ENCODE assay signal across 32 cellular contexts in genomic region chr12:24707379-24707778, GRCh38.
"Had no signal": no experiment of that assay in that cellular context is flagged by ENCODE, and none has a peak within 500 bp of the region (broad histone marks: within the 10 kb centered on the region; RNA-seq: fewer than 3 reads in every experiment).

No MANE protein-coding gene starts in this region.

- H3K9me3 Mint-ChIP-seq: activated B cell treated with CpG ODN at 0.5 μM for 24 hours; activated T-cell treated with anti-CD3 and anti-CD28 coated beads, Interleukin-2, amount 50 U/mL, for 4 hours; dendritic cell treated with granulocyte-macrophage colony-stimulating factor and Interleukin-4, amounts not matched to agents 40 ng/mL and 50 ng/mL, for 4 days; endodermal cell; T-helper 2 cell treated with Interferon-gamma antibody and Interleukin-4, amounts not matched to agents 5 μg/mL and 100 μg/mL, for 36 hours had no signal

- H3K4me1 ChIP-seq: body of pancreas, gastroesophageal sphincter had no signal

- H3K36me3 Mint-ChIP-seq: activated naive CD8-positive, alpha-beta T cell had no signal

- ATAC-seq: body of pancreas, gastroesophageal sphincter, heart right ventricle, T-helper 17 cell had no signal

- H3K27ac ChIP-seq: body of pancreas, cardiac muscle cell, coronary artery, dorsolateral prefrontal cortex, esophagus muscularis mucosa, gastroesophageal sphincter, heart right ventricle, hepatocyte, WERI-Rb-1 had no signal

- DNase-seq: activated B cell treated with CpG ODN at 0.5 μM for 24 hours; activated CD4-positive, alpha-beta memory T cell treated with anti-CD3 and anti-CD28 coated beads, Interleukin-2, amount 10 ng/mL, durations not matched to agents 7 days and 5 days; activated CD4-positive, alpha-beta T cell treated with anti-CD3 and anti-CD28 coated beads for 48 hours; activated CD8-positive, alpha-beta memory T cell treated with anti-CD3 and anti-CD28 coated beads for 24 hours; activated effector memory CD4-positive, alpha-beta T cell treated with Interleukin-2 at 50 U/mL for 16 hours; activated gamma-delta T cell treated with Interleukin-2 at 50 U/mL for 16 hours; activated naive CD4-positive, alpha-beta T cell treated with anti-CD3 and anti-CD28 coated beads, Interleukin-2, amount 50 U/mL, for 16 hours; activated naive CD4-positive, alpha-beta T cell treated with Interleukin-2 at 50 U/mL for 16 hours; activated T-cell treated with anti-CD3 and anti-CD28 coated beads, Interleukin-2, amount 50 U/mL, for 4 hours; amygdala; aorta; body of pancreas; central memory CD4-positive, alpha-beta T cell; dorsolateral prefrontal cortex; effector memory CD4-positive, alpha-beta T cell; endodermal cell; erythroblast; foreskin melanocyte; heart right ventricle; T-helper 1 cell; T-helper 17 cell; T1000; WERI-Rb-1 had no signal

- H3K27ac Mint-ChIP-seq: activated CD4-positive, alpha-beta memory T cell treated with anti-CD3 and anti-CD28 coated beads, Interleukin-2, amount 10 ng/mL, durations not matched to agents 7 days and 5 days; activated naive CD8-positive, alpha-beta T cell; activated T-helper 17 cell treated with anti-CD3 and anti-CD28 coated beads, Interleukin-2, amount 50 U/mL, for 72 hours; endodermal cell; T-helper 17 cell; T-helper 2 cell treated with Interferon-gamma antibody and Interleukin-4, amounts not matched to agents 5 μg/mL and 100 μg/mL, for 36 hours had no signal

- H3K27me3 ChIP-seq: body of pancreas, cardiac muscle cell, dorsolateral prefrontal cortex, esophagus muscularis mucosa, gastroesophageal sphincter, heart right ventricle, hepatocyte had no signal

- H3K4me3 Mint-ChIP-seq: activated B cell treated with CpG ODN at 0.5 μM for 24 hours; activated CD4-positive, alpha-beta memory T cell treated with anti-CD3 and anti-CD28 coated beads, Interleukin-2, amount 10 ng/mL, durations not matched to agents 7 days and 5 days; activated naive CD8-positive, alpha-beta T cell; activated T-cell treated with anti-CD3 and anti-CD28 coated beads, Interleukin-2, amount 50 U/mL, for 4 hours; activated T-helper 17 cell treated with anti-CD3 and anti-CD28 coated beads, Interleukin-2, amount 50 U/mL, for 72 hours; dendritic cell treated with granulocyte-macrophage colony-stimulating factor and Interleukin-4, amounts not matched to agents 40 ng/mL and 50 ng/mL, for 4 days; endodermal cell; T-helper 17 cell; T-helper 2 cell treated with Interferon-gamma antibody and Interleukin-4, amounts not matched to agents 5 μg/mL and 100 μg/mL, for 36 hours had no signal

- H3K27me3 Mint-ChIP-seq: activated B cell treated with CpG ODN at 0.5 μM for 24 hours; activated CD4-positive, alpha-beta memory T cell treated with anti-CD3 and anti-CD28 coated beads, Interleukin-2, amount 10 ng/mL, durations not matched to agents 7 days and 5 days; activated naive CD8-positive, alpha-beta T cell; dendritic cell treated with granulocyte-macrophage colony-stimulating factor and Interleukin-4, amounts not matched to agents 40 ng/mL and 50 ng/mL, for 4 days; T-helper 17 cell had no signal

- H3K4me1 Mint-ChIP-seq: endodermal cell had no signal
